In the genomic region with DNA sequence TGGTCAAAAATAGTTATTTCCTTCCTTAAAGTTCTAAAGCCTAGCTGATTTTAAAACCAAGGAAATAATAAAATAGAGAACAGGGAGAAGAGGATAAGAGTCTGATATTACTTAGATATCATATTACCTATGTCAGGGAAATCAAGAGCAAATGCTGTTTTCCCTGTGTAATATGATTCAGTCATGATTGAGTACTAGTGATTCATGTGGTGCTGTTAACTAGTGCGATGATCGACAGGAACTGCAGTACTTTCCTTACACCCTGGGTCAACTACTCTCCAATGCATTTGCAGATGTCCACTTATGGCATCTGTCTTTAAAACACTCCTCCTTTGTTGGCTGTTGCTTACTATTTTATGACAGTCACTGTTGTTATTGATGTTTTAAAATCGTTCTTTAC, we compare ENCODE assay signal across 11 cellular contexts.
A peak's percentile ranks its signal among the peaks of the same experiment; 100 is the strongest.
DNase-seq lines count a peak whose midpoint lies in the region; ATAC-seq, FAIRE-seq and TF ChIP-seq lines count a peak whose summit lies in the region.
"Had no signal": no experiment of that assay in that cellular context is flagged by ENCODE, and none has a peak within 500 bp of the region (broad histone marks: within the 10 kb centered on the region; RNA-seq: fewer than 3 reads in every experiment).

No MANE protein-coding gene starts in this region.

- no peak overlapping the region for H3K9ac ChIP-seq in endothelial cell of umbilical vein (replicated peaks; ENCODE audit: extremely low read depth, insufficient read depth, low read length)
- no peak overlapping the region for H3K9ac ChIP-seq in skeletal muscle satellite cell (ENCODE audit: low read depth, low read length)

- no peaks in the 10 kb centered on the region for H3K9me1 ChIP-seq in endothelial cell of umbilical vein (replicated peaks; ENCODE audit: control insufficient read depth, extremely low read depth, insufficient read depth, low read length)

- intact Hi-C loops in heart left ventricle (cut with DNase I) (no loop called here), Right ventricle myocardium inferior (cut with DNase I) (no loop called here), endothelial cell of umbilical vein (cut with micrococcal nuclease) (no loop called here)

- H3K27ac ChIP-seq in heart left ventricle (peak overlapping the region in 10 of 12 donors; percentile 6 to 54 (median 26)), endothelial cell of umbilical vein (ENCODE audit: insufficient read depth, low read depth, low read length) (no peak overlapping the region)
- H3K27ac ChIP-seq: upper lobe of right lung had no signal

- no peak for DNase-seq in heart left ventricle
- no peak for DNase-seq in Right ventricle myocardium inferior (ENCODE audit: missing footprints)
- peak; percentile 24 for DNase-seq in NCI-H226
- peak; percentile 58 for DNase-seq in endothelial cell of umbilical vein (ENCODE audit: low read depth, low spot score)
- no peak for DNase-seq in SIG-M5 (lab: John Stamatoyannopoulos, UW)
- DNase-seq in stimulated activated CD8-positive, alpha-beta memory T cell treated with anti-CD3 and anti-CD28 coated beads, Interleukin-4, amount 100 ng/mL, for 48 hours: no peak
- DNase-seq: CD4-positive, CD25-positive, alpha-beta regulatory T cell; retina; upper lobe of right lung had no signal

- H3K9me3 ChIP-seq in heart left ventricle (no peaks in the 10 kb centered on the region), endothelial cell of umbilical vein (replicated peaks; ENCODE audit: control insufficient read depth, insufficient read depth, low read length) (no peaks in the 10 kb centered on the region), skeletal muscle satellite cell (replicated peaks; ENCODE audit: low read length) (no peaks in the 10 kb centered on the region)
- H3K9me3 ChIP-seq: upper lobe of right lung had no signal

- no peaks in the 10 kb centered on the region for H3K27me3 ChIP-seq in heart left ventricle
- no peaks in the 10 kb centered on the region for H3K27me3 ChIP-seq in endothelial cell of umbilical vein (ENCODE audit: control insufficient read depth in 2 of 2, insufficient read depth in 2 of 2, low read length in 2 of 2)
- H3K27me3 ChIP-seq in skeletal muscle satellite cell (ENCODE audit: control insufficient read depth, insufficient read depth, low read length): no peaks in the 10 kb centered on the region
- H3K27me3 ChIP-seq: upper lobe of right lung had no signal

- 53 to 62% (median 56%) methylated on average over 3 of the region's 3 CpGs for whole genome bisulfite sequencing in heart left ventricle, 4 donors

- H2AFZ ChIP-seq in endothelial cell of umbilical vein (ENCODE audit: low read depth, low read length): no peak overlapping the region

- peaks cover 0 to 51% (median 25%) of the 10 kb centered on the region in 12 donors for H3K4me1 ChIP-seq in heart left ventricle
- H3K4me1 ChIP-seq in endothelial cell of umbilical vein (ENCODE audit: control insufficient read depth, extremely low read depth, insufficient read depth, low read length): no peaks in the 10 kb centered on the region
- peaks cover 18% of the 10 kb centered on the region for H3K4me1 ChIP-seq in skeletal muscle satellite cell (ENCODE audit: control insufficient read depth, insufficient read depth, low read length)
- H3K4me1 ChIP-seq: upper lobe of right lung had no signal

- no peak overlapping the region for H3K4me2 ChIP-seq in endothelial cell of umbilical vein (ENCODE audit: insufficient read depth, low read length)
- H3K4me2 ChIP-seq in skeletal muscle satellite cell (ENCODE audit: low read length): peak overlapping the region; percentile 21

- peak in 2 of 4 donors; percentile 58 to 66 for ATAC-seq in heart left ventricle
- no peak for ATAC-seq in Right ventricle myocardium inferior
- no peak for ATAC-seq in HG02571 (IDR thresholded peaks at IDR 0.05; ENCODE audit: unreplicated experiment)
- ATAC-seq: upper lobe of right lung had no signal

- BruUV-seq in endothelial cell of umbilical vein (replicated peaks; lab: Mats Ljungman, UMichigan): no TSS peak

- H3K36me3 ChIP-seq in heart left ventricle (no peaks in the 10 kb centered on the region), endothelial cell of umbilical vein (ENCODE audit: control insufficient read depth in 2 of 2, extremely low read depth in 1 of 2, insufficient read depth in 2 of 2, low read length in 2 of 2) (no peaks in the 10 kb centered on the region), skeletal muscle satellite cell (ENCODE audit: insufficient read depth, low read length) (peaks cover 9% of the 10 kb centered on the region)
- H3K36me3 ChIP-seq: upper lobe of right lung had no signal

- TF ChIP-seq CTCF in heart left ventricle (IDR thresholded peaks at IDR 0.05) (no peak), endothelial cell of umbilical vein (IDR thresholded peaks at IDR 0.05; ENCODE audit: extremely low read depth in 1 of 2, insufficient read depth in 1 of 2, low read depth in 1 of 2, low read length in 2 of 2) (no peak)

- CTCF ChIA-PET in endothelial cell of umbilical vein (lab: Charles Lee): no interaction called here

- no peak overlapping the region for H3K4me3 ChIP-seq in heart left ventricle
- H3K4me3 ChIP-seq in endothelial cell of umbilical vein (replicated peaks in 1 of 3; ENCODE audit: insufficient read depth in 1 of 3, low read depth in 1 of 3, low read length in 3 of 3): no peak overlapping the region
- no peak overlapping the region for H3K4me3 ChIP-seq in skeletal muscle satellite cell (ENCODE audit: low read length)
- H3K4me3 ChIP-seq: upper lobe of right lung had no signal

- H4K20me1 ChIP-seq in endothelial cell of umbilical vein (replicated peaks; ENCODE audit: control insufficient read depth, extremely low read depth, insufficient read depth, low read length): no peaks in the 10 kb centered on the region

- POLR2A ChIA-PET in endothelial cell of umbilical vein (lab: Charles Lee): no interaction called here

- dilution Hi-C loops in endothelial cell of umbilical vein (cut with MboI; ENCODE audit: extremely low pct_ligation_motif_present, low sequenced_read_pairs): no loop called here

- TF ChIP-seq POLR2A in heart left ventricle (IDR thresholded peaks at IDR 0.05) (no peak), endothelial cell of umbilical vein (IDR thresholded peaks at IDR 0.05; ENCODE audit: low read depth, low read length) (no peak)

- H3K79me2 ChIP-seq in endothelial cell of umbilical vein (ENCODE audit: control insufficient read depth, insufficient read depth, low read length): no peaks in the 10 kb centered on the region

- FAIRE-seq in endothelial cell of umbilical vein (lab: Jason Lieb, UNC): no peak

TF ChIP-seq in endothelial cell of umbilical vein, 7 proteins besides CTCF, POLR2A, EP300 and RAD21:
- TF ChIP-seq GATA2 (IDR thresholded peaks at IDR 0.05; ENCODE audit: insufficient read depth, insufficient read length, low read depth, low read length) (no peak), JUN (IDR thresholded peaks at IDR 0.05; ENCODE audit: borderline replicate concordance, insufficient read depth, insufficient read length, low read depth) (no peak), MYC (IDR thresholded peaks at IDR 0.05; ENCODE audit: low read depth, low read length) (no peak), POLR2AphosphoS5 (IDR thresholded peaks at IDR 0.05; ENCODE audit: insufficient read depth, low read depth, low read length) (no peak), FOS (IDR thresholded peaks at IDR 0.05; ENCODE audit: borderline replicate concordance, insufficient read depth, low read length) (peak; percentile 21)
- TF ChIP-seq, protein P1, sequence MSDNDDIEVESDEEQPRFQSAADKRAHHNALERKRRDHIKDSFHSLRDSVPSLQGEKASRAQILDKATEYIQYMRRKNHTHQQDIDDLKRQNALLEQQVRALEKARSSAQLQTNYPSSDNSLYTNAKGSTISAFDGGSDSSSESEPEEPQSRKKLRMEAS (IDR thresholded peaks at IDR 0.05; ENCODE audit: insufficient read depth, insufficient read length): no peak

Comparison
In these comparisons a context has a peak if more than half of its experiments do, and no peak if none do; other contexts are left out.
1. DNase-seq: peak in NCI-H226 (single experiment) and endothelial cell of umbilical vein (single experiment); none in heart left ventricle (0 of 5), Right ventricle myocardium inferior (single experiment), SIG-M5 (single experiment) and stimulated activated CD8-positive, alpha-beta memory T cell treated with anti-CD3 and anti-CD28 coated beads, Interleukin-4, amount 100 ng/mL, for 48 hours (single experiment).